In genomic region chr4:119662612-119663011, GRCh38 we compare ENCODE assay signal across 1 cellular context. TPM values are rescaled to one million over a fixed set of nuclear protein-coding genes. Genes with fewer than 3 reads are reported as not detected.
"Had no signal": no experiment of that assay in that cellular context is flagged by ENCODE, and none has a peak within 500 bp of the region (broad histone marks: within the 10 kb centered on the region; RNA-seq: fewer than 3 reads in every experiment).

No MANE protein-coding gene starts in this region.

RNA-seq across cellular contexts. Expression of gene PDE5A, which starts 34.0 kb away (rescaled TPM):
- total RNA-seq: activated CD4-positive, alpha-beta T cell treated with anti-CD3 and anti-CD28 coated beads, Interleukin-2, amount 10 ng/mL, durations not matched to agents 24 days and 14 days had no signal
